In the genomic region with DNA sequence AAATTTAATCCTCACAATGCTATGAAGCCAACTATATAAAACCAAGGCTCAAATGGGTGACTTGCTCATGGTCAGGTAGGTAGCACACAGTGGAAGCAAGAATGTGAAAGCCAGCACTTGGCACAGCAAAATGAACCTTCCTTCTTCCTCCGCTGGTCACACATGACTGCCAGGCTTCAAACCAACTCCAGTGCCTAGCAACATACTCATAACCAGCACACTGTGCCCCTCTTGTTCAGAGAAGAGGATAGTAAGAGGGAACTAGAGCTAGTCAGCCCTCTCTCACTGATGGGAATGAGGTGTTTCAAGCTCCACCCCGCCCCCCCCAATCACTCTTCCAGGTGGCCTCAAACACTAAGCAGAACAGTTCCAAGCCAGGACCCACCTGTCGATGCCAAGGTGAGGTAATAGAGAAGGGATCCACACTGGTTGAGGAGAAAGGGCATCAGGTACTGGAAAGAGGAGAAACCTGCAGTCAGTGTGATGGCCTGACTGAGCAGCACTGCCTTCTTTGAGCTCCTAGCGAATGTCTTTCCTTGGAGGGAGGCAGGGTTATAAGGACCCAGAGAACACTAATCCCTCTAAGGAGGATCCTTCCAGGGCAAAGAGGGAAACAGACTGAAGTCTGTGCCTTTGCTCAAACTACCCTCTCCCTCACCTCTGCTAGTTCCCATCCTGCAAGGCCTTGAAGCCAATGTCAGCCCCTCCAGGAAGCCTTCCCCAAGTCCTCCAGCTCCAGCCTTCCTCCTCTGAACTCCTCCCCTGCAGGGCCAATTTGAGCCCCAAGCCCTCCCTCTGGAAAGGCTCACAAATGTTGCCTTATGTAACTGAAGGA, we compare ENCODE assay signal across 9 cellular contexts. TPM values are rescaled to one million over a fixed set of nuclear protein-coding genes. Genes with fewer than 3 reads are reported as not detected.
DNase-seq lines count a peak whose midpoint lies in the region; ATAC-seq and TF ChIP-seq lines count a peak whose summit lies in the region.
"Had no signal": no experiment of that assay in that cellular context is flagged by ENCODE, and none has a peak within 500 bp of the region (broad histone marks: within the 10 kb centered on the region; RNA-seq: fewer than 3 reads in every experiment).

No MANE protein-coding gene starts in this region.

- H3K27me3 Mint-ChIP-seq in activated CD4-positive, alpha-beta T cell treated with anti-CD3 and anti-CD28 coated beads, Interleukin-2, amount 10 ng/mL, durations not matched to agents 24 days and 14 days, result no peaks in the 10 kb centered on the region
- no peaks in the 10 kb centered on the region for H3K27me3 Mint-ChIP-seq in activated CD8-positive, alpha-beta T cell treated with anti-CD3 and anti-CD28 coated beads for 36 hours
- H3K27me3 Mint-ChIP-seq in immature natural killer cell (ENCODE audit: low read depth in 3 of 3), result peaks cover 0 to 8% (median 4%) of the 10 kb centered on the region in 3 donors

- H3K27ac Mint-ChIP-seq in activated CD4-positive, alpha-beta T cell treated with anti-CD3 and anti-CD28 coated beads, Interleukin-2, amount 10 ng/mL, durations not matched to agents 24 days and 14 days, result peak overlapping the region; percentile 95
- H3K27ac Mint-ChIP-seq in activated CD8-positive, alpha-beta T cell treated with anti-CD3 and anti-CD28 coated beads for 36 hours, result peak overlapping the region; percentile 98
- H3K27ac Mint-ChIP-seq in immature natural killer cell, result peak overlapping the region; percentile 96 to 99 (median 98)

- peak overlapping the region; percentile 97 for H3K27ac ChIP-seq in subcutaneous abdominal adipose tissue (ENCODE audit: low read depth, low read length)

- H3K36me3 Mint-ChIP-seq in activated CD4-positive, alpha-beta T cell treated with anti-CD3 and anti-CD28 coated beads, Interleukin-2, amount 10 ng/mL, durations not matched to agents 24 days and 14 days (ENCODE audit: low read depth), result peaks cover 15% of the 10 kb centered on the region
- peaks cover 24% of the 10 kb centered on the region for H3K36me3 Mint-ChIP-seq in activated CD8-positive, alpha-beta T cell treated with anti-CD3 and anti-CD28 coated beads for 36 hours (ENCODE audit: low read depth)
- peaks cover 4 to 18% (median 9%) of the 10 kb centered on the region in 3 donors for H3K36me3 Mint-ChIP-seq in immature natural killer cell

- no peaks in the 10 kb centered on the region for H3K9me3 ChIP-seq in subcutaneous abdominal adipose tissue (ENCODE audit: control insufficient read depth in 5 of 5, low read length in 5 of 5)

- peaks cover 33% of the 10 kb centered on the region for H3K4me1 Mint-ChIP-seq in activated CD4-positive, alpha-beta T cell treated with anti-CD3 and anti-CD28 coated beads, Interleukin-2, amount 10 ng/mL, durations not matched to agents 24 days and 14 days
- H3K4me1 Mint-ChIP-seq in activated CD8-positive, alpha-beta T cell treated with anti-CD3 and anti-CD28 coated beads for 36 hours (ENCODE audit: low read depth), result peaks cover 29% of the 10 kb centered on the region
- H3K4me1 Mint-ChIP-seq in immature natural killer cell, result peaks cover 33 to 43% of the 10 kb centered on the region in 2 donors

- peak overlapping the region; percentile 94 for H3K4me3 Mint-ChIP-seq in activated CD4-positive, alpha-beta T cell treated with anti-CD3 and anti-CD28 coated beads, Interleukin-2, amount 10 ng/mL, durations not matched to agents 24 days and 14 days
- peak overlapping the region; percentile 96 for H3K4me3 Mint-ChIP-seq in activated CD8-positive, alpha-beta T cell treated with anti-CD3 and anti-CD28 coated beads for 36 hours
- H3K4me3 Mint-ChIP-seq in immature natural killer cell, result peak overlapping the region; percentile 97 to 99 (median 97)

- CTCF ChIA-PET in activated CD8-positive, alpha-beta T cell treated with anti-CD3 and anti-CD28 coated beads for 36 hours (lab: Charles Lee), result interaction anchor here (1.2 to 2.3 kb wide), 2 partner anchors 15 to 28 kb away, joined by 4 to 12 read pairs; no protein-coding TSS in a partner anchor

- intact Hi-C loops in activated CD4-positive, alpha-beta T cell treated with anti-CD3 and anti-CD28 coated beads, Interleukin-2, amount 10 ng/mL, durations not matched to agents 24 days and 14 days (cut with micrococcal nuclease), result loop anchor here (5.0 kb wide), 1 partner anchor 116 kb away; a partner anchor contains a TSS
- intact Hi-C loops in activated CD8-positive, alpha-beta T cell treated with anti-CD3 and anti-CD28 coated beads for 36 hours (cut with micrococcal nuclease), result no loop called here

- DNase-seq in activated CD4-positive, alpha-beta T cell treated with anti-CD3 and anti-CD28 coated beads, Interleukin-2, amount 10 ng/mL, durations not matched to agents 24 days and 14 days, result no peak
- no peak for DNase-seq in activated CD4-positive, alpha-beta T cell treated with anti-CD3 and anti-CD28 coated beads, Interleukin-2, amount 50 U/mL, for 48 hours
- DNase-seq in activated CD8-positive, alpha-beta T cell treated with anti-CD3 and anti-CD28 coated beads for 36 hours, result no peak
- DNase-seq in immature natural killer cell, result no peak
- DNase-seq in mesenteric fat pad (ENCODE audit: low spot score), result no peak
- DNase-seq: NCI-H2171 had no signal

- H3K9ac ChIP-seq in subcutaneous abdominal adipose tissue (ENCODE audit: low read length in 5 of 5), result peak overlapping the region in 4 of 5 donors; percentile 74 to 98 (median 92)

- no peak for ATAC-seq in activated CD8-positive, alpha-beta T cell treated with anti-CD3 and anti-CD28 coated beads for 36 hours
- ATAC-seq in HG03108 (IDR thresholded peaks at IDR 0.05; ENCODE audit: unreplicated experiment) (no peak), HG02798 (IDR thresholded peaks at IDR 0.05; ENCODE audit: poor library complexity, unreplicated experiment) (no peak)

- H3K4me1 ChIP-seq in subcutaneous abdominal adipose tissue (ENCODE audit: control insufficient read depth in 5 of 5, insufficient read depth in 5 of 5, low read length in 5 of 5), result peaks cover 7 to 32% (median 28%) of the 10 kb centered on the region in 5 donors

- H3K36me3 ChIP-seq in subcutaneous abdominal adipose tissue (ENCODE audit: control insufficient read depth in 5 of 5, insufficient read depth in 5 of 5, low read length in 5 of 5), result peaks cover 0 to 51% (median 38%) of the 10 kb centered on the region in 5 donors

- no peaks in the 10 kb centered on the region for H3K9me3 Mint-ChIP-seq in activated CD4-positive, alpha-beta T cell treated with anti-CD3 and anti-CD28 coated beads, Interleukin-2, amount 10 ng/mL, durations not matched to agents 24 days and 14 days
- no peaks in the 10 kb centered on the region for H3K9me3 Mint-ChIP-seq in activated CD8-positive, alpha-beta T cell treated with anti-CD3 and anti-CD28 coated beads for 36 hours
- H3K9me3 Mint-ChIP-seq in immature natural killer cell, result no peaks in the 10 kb centered on the region

- H3K4me3 ChIP-seq in subcutaneous abdominal adipose tissue (ENCODE audit: low read depth in 1 of 5, low read length in 5 of 5), result peak overlapping the region; percentile 88 to 98 (median 93)

- POLR2A ChIA-PET in activated CD8-positive, alpha-beta T cell treated with anti-CD3 and anti-CD28 coated beads for 36 hours (lab: Charles Lee), result interaction anchor here (1.0 to 1.2 kb wide), 4 partner anchors 15 to 72 kb away, joined by 3 read pairs; a partner anchor contains a TSS

- no peak for TF ChIP-seq CTCF in activated CD8-positive, alpha-beta T cell treated with anti-CD3 and anti-CD28 coated beads for 36 hours (IDR thresholded peaks at IDR 0.05)

- no peaks in the 10 kb centered on the region for H3K27me3 ChIP-seq in subcutaneous abdominal adipose tissue (ENCODE audit: control insufficient read depth in 5 of 5, insufficient read depth in 4 of 5, low read length in 5 of 5)

RNA-seq across cellular contexts. Expression of a gene that starts 1.2 kb away (rescaled TPM):
- total RNA-seq in activated CD4-positive, alpha-beta T cell treated with anti-CD3 and anti-CD28 coated beads, Interleukin-2, amount 10 ng/mL, durations not matched to agents 24 days and 14 days, result 10.6 and 10.9 TPM in 2 replicates
- 1 to 10 TPM; 6.9 to 7.7 TPM for total RNA-seq in activated CD8-positive, alpha-beta T cell treated with anti-CD3 and anti-CD28 coated beads for 36 hours
- 10 to 100 TPM in 1 of 3 donors, 1 to 10 TPM in 2; 6.7 to 14.3 (median 9.8) TPM for polyA plus RNA-seq in immature natural killer cell
- total RNA-seq in mesenteric fat pad, result 18.4 TPM

RNA-seq across cellular contexts. Expression of a gene that starts 1.2 kb away (rescaled TPM):
- total RNA-seq in activated CD4-positive, alpha-beta T cell treated with anti-CD3 and anti-CD28 coated beads, Interleukin-2, amount 10 ng/mL, durations not matched to agents 24 days and 14 days, result 304 and 341 TPM in 2 replicates
- 100 to 1,000 TPM; 328 to 335 TPM for total RNA-seq in activated CD8-positive, alpha-beta T cell treated with anti-CD3 and anti-CD28 coated beads for 36 hours
- polyA plus RNA-seq in immature natural killer cell, result 100 to 1,000 TPM; 189 to 313 (median 197) TPM
- total RNA-seq in mesenteric fat pad, result 160 TPM

RNA-seq across cellular contexts. Expression of a gene that starts 12.1 kb away (rescaled TPM):
- 0.12 TPM in 1 of 2 replicates, not detected in the other for total RNA-seq in activated CD4-positive, alpha-beta T cell treated with anti-CD3 and anti-CD28 coated beads, Interleukin-2, amount 10 ng/mL, durations not matched to agents 24 days and 14 days
- not detected for total RNA-seq in activated CD8-positive, alpha-beta T cell treated with anti-CD3 and anti-CD28 coated beads for 36 hours
- not detected for polyA plus RNA-seq in immature natural killer cell
- total RNA-seq in mesenteric fat pad, result not detected

RNA-seq across cellular contexts. Expression of a gene that starts 15.5 kb away (rescaled TPM):
- total RNA-seq in activated CD4-positive, alpha-beta T cell treated with anti-CD3 and anti-CD28 coated beads, Interleukin-2, amount 10 ng/mL, durations not matched to agents 24 days and 14 days, result 6.1 and 6.4 TPM in 2 replicates
- 1 to 10 TPM; 4.2 to 4.4 TPM for total RNA-seq in activated CD8-positive, alpha-beta T cell treated with anti-CD3 and anti-CD28 coated beads for 36 hours
- under 1 TPM in 2 of 3 donors, not detected in 1; 0.29 to 0.85 TPM for polyA plus RNA-seq in immature natural killer cell
- total RNA-seq in mesenteric fat pad, result 0.67 TPM

RNA-seq across cellular contexts. Expression of a gene that starts 20.6 kb away (rescaled TPM):
- 37.1 and 38.1 TPM in 2 replicates for total RNA-seq in activated CD4-positive, alpha-beta T cell treated with anti-CD3 and anti-CD28 coated beads, Interleukin-2, amount 10 ng/mL, durations not matched to agents 24 days and 14 days
- total RNA-seq in activated CD8-positive, alpha-beta T cell treated with anti-CD3 and anti-CD28 coated beads for 36 hours, result 10 to 100 TPM; 27.0 to 27.7 TPM
- polyA plus RNA-seq in immature natural killer cell, result 10 to 100 TPM; 61.2 to 67.1 (median 65.5) TPM
- 3.5 TPM for total RNA-seq in mesenteric fat pad
